ENCODE assay signal across 22 cellular contexts in genomic region chr1:174701565-174701964, GRCh38.
DNase-seq lines count a peak whose midpoint lies in the region; ATAC-seq, FAIRE-seq and TF ChIP-seq lines count a peak whose summit lies in the region.
"Had no signal": no experiment of that assay in that cellular context is flagged by ENCODE, and none has a peak within 500 bp of the region (broad histone marks: within the 10 kb centered on the region; RNA-seq: fewer than 3 reads in every experiment).

No MANE protein-coding gene starts in this region.

- no peak for TF ChIP-seq EP300 in GM12878 (IDR thresholded peaks at IDR 0.05; ENCODE audit: borderline replicate concordance in 1 of 2, control insufficient read depth in 1 of 2, low read depth in 2 of 2, low read length in 2 of 2)

- in situ Hi-C loops in GM12878 (cut with MboI): no loop called here

- SMC1A ChIA-PET in GM12878 (lab: Charles Lee; ENCODE audit: uncharacterized antibody, unreplicated experiment): interaction anchor here (1.2 to 1.4 kb wide), 2 partner anchors 11 to 439 kb away, joined by 3 to 4 read pairs; no protein-coding TSS in a partner anchor

- H3F3A ChIP-seq in GM23338 (replicated peaks; ENCODE audit: low read depth): no peaks in the 10 kb centered on the region

- no peaks in the 10 kb centered on the region for H3K79me2 ChIP-seq in GM23338 (replicated peaks; ENCODE audit: insufficient read depth)
- no peaks in the 10 kb centered on the region for H3K79me2 ChIP-seq in GM12878 (ENCODE audit: control insufficient read depth, insufficient read depth, low read length)

- TF ChIP-seq CTCF in GM23338 (conservative IDR thresholded peaks at IDR 0.05; ENCODE audit: low read depth in 2 of 2) (no peak), GM12878 (IDR thresholded peaks at IDR 0.05 in 2 of 3, conservative IDR thresholded peaks at IDR 0.05 in 1 of 3; ENCODE audit: control insufficient read depth in 2 of 3, extremely low read depth in 1 of 3, insufficient read depth in 1 of 3, low read depth in 3 of 3, low read length in 3 of 3) (no peak), nephron (IDR thresholded peaks at IDR 0.05; ENCODE audit: unreplicated experiment in 3 of 3) (no peak), WERI-Rb-1 (IDR thresholded peaks at IDR 0.05; ENCODE audit: low read depth, low read length) (no peak)

- FAIRE-seq in GM12878 (lab: Jason Lieb, UNC): peak; percentile 18
- FAIRE-seq: GM12891, GM19239 had no signal

- RAD21 ChIA-PET in GM12878 (lab: Charles Lee; ENCODE audit: unreplicated experiment): no interaction called here

- 100% methylated on average over 2 of the region's 2 CpGs for WGBS in GM12878 (ENCODE audit: insufficient coverage, insufficient replicate concordance, low lambda C conversion rate, missing lambda C conversion rate)

- ATAC-seq in GM23338 (no peak), GM12878 (no peak), HG03025 (IDR thresholded peaks at IDR 0.05; ENCODE audit: low FRiP score, unreplicated experiment) (no peak), HG02981 (IDR thresholded peaks at IDR 0.05; ENCODE audit: unreplicated experiment) (no peak)

- TF ChIP-seq POLR2A in GM12878 (IDR thresholded peaks at IDR 0.05; ENCODE audit: low read depth, low read length): no peak

- POLR2A ChIA-PET in GM12878 (lab: Charles Lee): no interaction called here

- H3K36me3 Mint-ChIP-seq in GM23338 (ENCODE audit: low read depth) (no peaks in the 10 kb centered on the region), nephron (ENCODE audit: low read depth) (no peaks in the 10 kb centered on the region)

- H3K9me3 ChIP-seq in GM12878 (replicated peaks; ENCODE audit: control insufficient read depth, insufficient read depth, low read length) (no peaks in the 10 kb centered on the region), WERI-Rb-1 (ENCODE audit: severe bottlenecking) (no peaks in the 10 kb centered on the region)
- H3K9me3 ChIP-seq: BE2C; BLaER1 treated with 17β-estradiol and CSF1 and Interleukin-3, amounts not matched to agents 10 nM and 100 nM had no signal

- H3K9ac ChIP-seq in GM12878 (ENCODE audit: control insufficient read depth, insufficient read depth, low read length): no peak overlapping the region
- H3K9ac ChIP-seq: BLaER1 treated with 17β-estradiol and CSF1 and Interleukin-3, amounts not matched to agents 10 nM and 100 nM had no signal

- CTCF ChIA-PET in GM12878 (lab: Yijun Ruan, JAX): no interaction called here

- H3K4me1 Mint-ChIP-seq in GM23338: peaks cover 14% of the 10 kb centered on the region
- peaks cover 5% of the 10 kb centered on the region for H3K4me1 Mint-ChIP-seq in nephron
- H3K4me1 Mint-ChIP-seq: CD8-positive, alpha-beta memory T cell had no signal

- no peaks in the 10 kb centered on the region for H3K9me2 ChIP-seq in GM23338 (ENCODE audit: insufficient read depth)

- DNase-seq in GM23338 (ENCODE audit: low spot score) (no peak), GM12878 (ENCODE audit: low read depth, low spot score) (no peak), WERI-Rb-1 (no peak), NCI-H2196 treated with DMSO at 0.1 percent for 48 hours (lab: John Stamatoyannopoulos, UW; ENCODE audit: unreplicated experiment) (no peak)
- DNase-seq: 8988T; BE2C; CD4-positive, alpha-beta T cell; CD8-positive, alpha-beta memory T cell; COR-L47; DMS 273 treated with DMSO at 0.1 percent for 48 hours; DMS153; DMS53; DND-41; EL; GDM1 had no signal

- no peaks in the 10 kb centered on the region for H3K36me3 ChIP-seq in GM23338 (ENCODE audit: insufficient read depth)
- peaks cover 0 to 11% of the 10 kb centered on the region in 2 experiments; a peak in 2 of 4 replicates for H3K36me3 ChIP-seq in GM12878 (ENCODE audit: control insufficient read depth in 2 of 2, insufficient read depth in 2 of 2, low read length in 1 of 2)
- H3K36me3 ChIP-seq in WERI-Rb-1: no peaks in the 10 kb centered on the region
- H3K36me3 ChIP-seq: BE2C had no signal

- H3K27ac Mint-ChIP-seq in GM23338 (peak overlapping the region; percentile 39; the same call in 1 of the 2 replicates), nephron (peak overlapping the region; percentile 40 to 59 (median 43))
- H3K27ac Mint-ChIP-seq: CD4-positive, alpha-beta T cell; CD8-positive, alpha-beta memory T cell had no signal

- H4K20me1 ChIP-seq in GM23338 (replicated peaks; ENCODE audit: insufficient read depth) (no peaks in the 10 kb centered on the region), GM12878 (ENCODE audit: control insufficient read depth, insufficient read depth) (no peaks in the 10 kb centered on the region)
- H4K20me1 ChIP-seq: BLaER1 treated with 17β-estradiol and CSF1 and Interleukin-3, amounts not matched to agents 10 nM and 100 nM had no signal

- H3K27me3 ChIP-seq in GM23338 (ENCODE audit: insufficient read depth): no peaks in the 10 kb centered on the region
- no peaks in the 10 kb centered on the region for H3K27me3 ChIP-seq in GM12878 (replicated peaks in 1 of 2; ENCODE audit: control insufficient read depth in 2 of 2, insufficient read depth in 2 of 2, low read length in 1 of 2)
- no peaks in the 10 kb centered on the region for H3K27me3 ChIP-seq in WERI-Rb-1 (ENCODE audit: insufficient read depth, low read depth, severe bottlenecking)
- H3K27me3 ChIP-seq: BE2C; BLaER1 treated with 17β-estradiol and CSF1 and Interleukin-3, amounts not matched to agents 10 nM and 100 nM had no signal

- H3K4me2 ChIP-seq in GM23338 (no peak overlapping the region), GM12878 (ENCODE audit: control insufficient read depth, insufficient read depth) (no peak overlapping the region)

- no peaks in the 10 kb centered on the region for H3K9me3 Mint-ChIP-seq in GM23338
- no peaks in the 10 kb centered on the region for H3K9me3 Mint-ChIP-seq in nephron
- H3K9me3 Mint-ChIP-seq: CD4-positive, alpha-beta T cell; CD8-positive, alpha-beta memory T cell had no signal

- peaks cover 3% of the 10 kb centered on the region for H3K27me3 Mint-ChIP-seq in GM23338 (ENCODE audit: insufficient read depth, low read depth, poor library complexity)
- no peaks in the 10 kb centered on the region for H3K27me3 Mint-ChIP-seq in nephron (ENCODE audit: low read depth)
- H3K27me3 Mint-ChIP-seq: CD4-positive, alpha-beta T cell; CD8-positive, alpha-beta memory T cell had no signal

- H3K4me3 ChIP-seq in GM23338: no peak overlapping the region
- H3K4me3 ChIP-seq in GM12878: no peak overlapping the region
- no peak overlapping the region for H3K4me3 ChIP-seq in WERI-Rb-1 (ENCODE audit: low read depth, low read length)
- H3K4me3 ChIP-seq: BLaER1 treated with 17β-estradiol and CSF1 and Interleukin-3, amounts not matched to agents 10 nM and 100 nM had no signal

- BruUV-seq in GM12878 (replicated peaks; lab: Mats Ljungman, UMichigan): no TSS peak

- intact Hi-C loops in GM12878 (cut with micrococcal nuclease; ENCODE audit: unreplicated experiment): no loop called here

- no peak overlapping the region for H3K4me3 Mint-ChIP-seq in GM23338
- no peak overlapping the region for H3K4me3 Mint-ChIP-seq in nephron
- H3K4me3 Mint-ChIP-seq: CD4-positive, alpha-beta T cell; CD8-positive, alpha-beta memory T cell had no signal

- H3K4me1 ChIP-seq in GM23338 (ENCODE audit: insufficient read depth): peaks cover 11% of the 10 kb centered on the region; the same call in 1 of the 2 replicates
- no peaks in the 10 kb centered on the region for H3K4me1 ChIP-seq in GM12878 (ENCODE audit: control insufficient read depth, insufficient read depth, low read length)
- H3K4me1 ChIP-seq: BE2C had no signal

- no peak for TF ChIP-seq RAD21 in GM12878 (IDR thresholded peaks at IDR 0.05; ENCODE audit: insufficient read depth, low read depth, low read length)

- H2AFZ ChIP-seq in GM23338: no peak overlapping the region
- no peak overlapping the region for H2AFZ ChIP-seq in GM12878 (ENCODE audit: control insufficient read depth, low read depth, low read length)

- H3K27ac ChIP-seq in GM23338 (ENCODE audit: low read depth) (no peak overlapping the region), GM12878 (ENCODE audit: control insufficient read depth, insufficient read depth) (no peak overlapping the region), WERI-Rb-1 (no peak overlapping the region)
- H3K27ac ChIP-seq: BLaER1 treated with 17β-estradiol and CSF1 and Interleukin-3, amounts not matched to agents 10 nM and 100 nM; C4-2B had no signal

TF ChIP-seq in GM23338, 12 proteins besides CTCF, POLR2A, EP300 and RAD21 (continues in another document):
- TF ChIP-seq ZNF331 (CRISPR knock-in tag; IDR thresholded peaks at IDR 0.05; ENCODE audit: low read depth) (no peak), EZH2phosphoT487 (IDR thresholded peaks at IDR 0.05; ENCODE audit: unreplicated experiment) (no peak)

TF ChIP-seq in GM12878, 131 proteins besides CTCF, POLR2A, EP300 and RAD21 (continues in another document):
- no peak for TF ChIP-seq SUZ12 (IDR thresholded peaks at IDR 0.05; ENCODE audit: unreplicated experiment)
- TF ChIP-seq, protein P1, sequence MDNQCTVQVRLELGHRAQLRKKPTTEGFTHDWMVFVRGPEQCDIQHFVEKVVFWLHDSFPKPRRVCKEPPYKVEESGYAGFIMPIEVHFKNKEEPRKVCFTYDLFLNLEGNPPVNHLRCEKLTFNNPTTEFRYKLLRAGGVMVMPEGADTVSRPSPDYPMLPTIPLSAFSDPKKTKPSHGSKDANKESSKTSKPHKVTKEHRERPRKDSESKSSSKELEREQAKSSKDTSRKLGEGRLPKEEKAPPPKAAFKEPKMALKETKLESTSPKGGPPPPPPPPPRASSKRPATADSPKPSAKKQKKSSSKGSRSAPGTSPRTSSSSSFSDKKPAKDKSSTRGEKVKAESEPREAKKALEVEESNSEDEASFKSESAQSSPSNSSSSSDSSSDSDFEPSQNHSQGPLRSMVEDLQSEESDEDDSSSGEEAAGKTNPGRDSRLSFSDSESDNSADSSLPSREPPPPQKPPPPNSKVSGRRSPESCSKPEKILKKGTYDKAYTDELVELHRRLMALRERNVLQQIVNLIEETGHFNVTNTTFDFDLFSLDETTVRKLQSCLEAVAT (IDR thresholded peaks at IDR 0.05): no peak
- TF ChIP-seq HDGF (IDR thresholded peaks at IDR 0.05): no peak
- no peak for TF ChIP-seq RCOR1 (conservative IDR thresholded peaks at IDR 0.05; ENCODE audit: low read depth, low read length)
- no peak for TF ChIP-seq IKZF2 (IDR thresholded peaks at IDR 0.05)
- TF ChIP-seq CHD2 (IDR thresholded peaks at IDR 0.05; ENCODE audit: borderline replicate concordance, low read depth, low read length): no peak
